15 cellular contexts compared by ENCODE assay signal in genomic region chr12:93539821-93540220, GRCh38.
"Had no signal": no experiment of that assay in that cellular context is flagged by ENCODE, and none has a peak within 500 bp of the region (broad histone marks: within the 10 kb centered on the region; RNA-seq: fewer than 3 reads in every experiment).

No MANE protein-coding gene starts in this region.

- H3K36me3 Mint-ChIP-seq: stimulated activated naive B cell treated with anti-CD40 and anti-IgM and Interleukin-4, amounts not matched to agents 10 μg/mL and 1 μg/mL and 100 μg/mL, for 72 hours had no signal

- H3K9me3 ChIP-seq: left lung, lower lobe of right lung, neutrophil, spleen, thoracic aorta, transverse colon had no signal

- H3K9me3 Mint-ChIP-seq: dendritic cell treated with granulocyte-macrophage colony-stimulating factor and Interleukin-4, amounts not matched to agents 40 ng/mL and 50 ng/mL, for 4 days; stimulated activated naive CD8-positive, alpha-beta T cell treated with anti-CD3 and anti-CD28 coated beads, Interleukin-15, amount 100 ng/mL, for 72 hours had no signal

- H3K4me3 ChIP-seq: left lung, lower lobe of right lung, spleen, thoracic aorta, transverse colon had no signal

- H3K4me3 Mint-ChIP-seq: dendritic cell treated with granulocyte-macrophage colony-stimulating factor and Interleukin-4, amounts not matched to agents 40 ng/mL and 50 ng/mL, for 4 days; stimulated activated naive B cell treated with anti-CD40 and anti-IgM and Interleukin-4, amounts not matched to agents 10 μg/mL and 1 μg/mL and 100 μg/mL, for 72 hours; stimulated activated naive CD8-positive, alpha-beta T cell treated with anti-CD3 and anti-CD28 coated beads, Interleukin-15, amount 100 ng/mL, for 72 hours had no signal

- ATAC-seq: left lung; lower lobe of right lung; sciatic nerve; stimulated activated naive B cell treated with anti-CD40 and anti-IgM and Interleukin-4, amounts not matched to agents 10 μg/mL and 1 μg/mL and 100 μg/mL, for 72 hours; stimulated activated naive CD8-positive, alpha-beta T cell treated with anti-CD3 and anti-CD28 coated beads, Interleukin-15, amount 100 ng/mL, for 72 hours had no signal

- H3K4me1 ChIP-seq: lower lobe of right lung, transverse colon had no signal

- DNase-seq: left lung; lower lobe of right lung; mesenchymal stem cell; midbrain; spleen; stimulated activated CD4-positive, alpha-beta T cell treated with anti-CD3 and anti-CD28 coated beads, Interleukin-15, amount 100 ng/mL, for 24 hours; stimulated activated CD4-positive, alpha-beta T cell treated with anti-CD3 and anti-CD28 coated beads, Interleukin-2, amount 100 ng/mL, for 24 hours; stimulated activated CD4-positive, alpha-beta T cell treated with anti-CD3 and anti-CD28 coated beads, Interleukin-4, amount 100 ng/mL, for 4 hours; stimulated activated naive B cell treated with anti-CD40 and anti-IgM and Interleukin-4, amounts not matched to agents 10 μg/mL and 1 μg/mL and 100 μg/mL, for 72 hours; stimulated activated naive CD8-positive, alpha-beta T cell treated with anti-CD3 and anti-CD28 coated beads, Interleukin-15, amount 100 ng/mL, for 72 hours; transverse colon had no signal

- H3K27me3 ChIP-seq: left lung, spleen, transverse colon had no signal

- H3K36me3 ChIP-seq: left lung, lower lobe of right lung, neutrophil, spleen, thoracic aorta, transverse colon had no signal

- H3K27ac ChIP-seq: left lung, lower lobe of right lung, neutrophil, spleen, transverse colon had no signal

- H3K27me3 Mint-ChIP-seq: dendritic cell treated with granulocyte-macrophage colony-stimulating factor and Interleukin-4, amounts not matched to agents 40 ng/mL and 50 ng/mL, for 4 days; stimulated activated naive CD8-positive, alpha-beta T cell treated with anti-CD3 and anti-CD28 coated beads, Interleukin-15, amount 100 ng/mL, for 72 hours had no signal

- H3K27ac Mint-ChIP-seq: dendritic cell treated with granulocyte-macrophage colony-stimulating factor and Interleukin-4, amounts not matched to agents 40 ng/mL and 50 ng/mL, for 4 days; stimulated activated naive CD8-positive, alpha-beta T cell treated with anti-CD3 and anti-CD28 coated beads, Interleukin-15, amount 100 ng/mL, for 72 hours had no signal
